Comparison of ENCODE assay signal across 1 cellular context in the genomic region with DNA sequence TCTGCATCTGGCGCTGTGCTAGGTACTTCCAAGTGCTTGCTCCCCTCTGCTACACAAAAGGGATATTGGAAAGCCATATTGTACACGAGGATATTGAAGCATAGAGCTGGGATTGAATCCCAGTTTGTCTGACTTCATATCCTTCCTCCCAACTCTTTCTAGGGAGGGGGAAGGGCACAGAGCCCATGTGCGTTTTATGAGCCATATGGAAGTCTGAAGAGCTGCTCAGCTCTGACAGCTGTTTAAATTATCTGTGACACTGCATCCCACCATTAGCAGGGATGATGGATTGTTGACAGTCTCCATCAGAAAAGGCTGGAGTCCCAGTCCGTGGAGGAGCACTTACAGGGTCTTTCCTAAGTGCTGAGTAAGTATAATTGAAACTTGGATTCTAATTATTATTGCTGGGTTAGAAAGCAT.
TF ChIP-seq lines count a peak whose summit lies in the region.

No MANE protein-coding gene starts in this region.

TF ChIP-seq in K562, 482 proteins besides CTCF, POLR2A, EP300 and RAD21 (continued from another document):
- TF ChIP-seq, protein P1, sequence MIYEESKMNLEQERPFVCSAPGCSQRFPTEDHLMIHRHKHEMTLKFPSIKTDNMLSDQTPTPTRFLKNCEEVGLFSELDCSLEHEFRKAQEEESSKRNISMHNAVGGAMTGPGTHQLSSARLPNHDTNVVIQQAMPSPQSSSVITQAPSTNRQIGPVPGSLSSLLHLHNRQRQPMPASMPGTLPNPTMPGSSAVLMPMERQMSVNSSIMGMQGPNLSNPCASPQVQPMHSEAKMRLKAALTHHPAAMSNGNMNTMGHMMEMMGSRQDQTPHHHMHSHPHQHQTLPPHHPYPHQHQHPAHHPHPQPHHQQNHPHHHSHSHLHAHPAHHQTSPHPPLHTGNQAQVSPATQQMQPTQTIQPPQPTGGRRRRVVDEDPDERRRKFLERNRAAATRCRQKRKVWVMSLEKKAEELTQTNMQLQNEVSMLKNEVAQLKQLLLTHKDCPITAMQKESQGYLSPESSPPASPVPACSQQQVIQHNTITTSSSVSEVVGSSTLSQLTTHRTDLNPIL (CRISPR knock-in tag; IDR thresholded peaks at IDR 0.05): no peak
